Comparison of ENCODE assay signal across 22 cellular contexts in genomic region chr3:188754286-188754685, GRCh38.
DNase-seq lines count a peak whose midpoint lies in the region; ATAC-seq and TF ChIP-seq lines count a peak whose summit lies in the region.
"Had no signal": no experiment of that assay in that cellular context is flagged by ENCODE, and none has a peak within 500 bp of the region (broad histone marks: within the 10 kb centered on the region; RNA-seq: fewer than 3 reads in every experiment).

No MANE protein-coding gene starts in this region.

- ATAC-seq in GM21390 (IDR thresholded peaks at IDR 0.05; ENCODE audit: unreplicated experiment) (peak; percentile 56), HG02885 (IDR thresholded peaks at IDR 0.05; ENCODE audit: poor library complexity, unreplicated experiment) (peak; percentile 63), HG03139 (IDR thresholded peaks at IDR 0.05; ENCODE audit: unreplicated experiment) (no peak)
- ATAC-seq: activated CD8-positive, alpha-beta memory T cell treated with anti-CD3 and anti-CD28 coated beads, Interleukin-2, amount 10 ng/mL, durations not matched to agents 7 days and 5 days; body of pancreas; Right ventricle myocardium inferior had no signal

- H3K4me1 ChIP-seq in MM.1S (ENCODE audit: low read length) (peaks cover 23% of the 10 kb centered on the region), mesenchymal stem cell (ENCODE audit: control insufficient read depth, insufficient read depth, low read depth, low read length) (no peaks in the 10 kb centered on the region)

- no peaks in the 10 kb centered on the region for H3K9me3 ChIP-seq in MM.1S (replicated peaks; ENCODE audit: insufficient read depth, low read length)
- no peaks in the 10 kb centered on the region for H3K9me3 ChIP-seq in mesenchymal stem cell (ENCODE audit: control insufficient read depth, low read length)
- H3K9me3 ChIP-seq: body of pancreas had no signal

- H3K14ac ChIP-seq in mesenchymal stem cell (ENCODE audit: low read length in 2 of 2): no peak overlapping the region

- H4K8ac ChIP-seq in mesenchymal stem cell (ENCODE audit: low read length): no peak overlapping the region

- H3K4me3 ChIP-seq in MM.1S (ENCODE audit: low read length) (no peak overlapping the region), mesenchymal stem cell (ENCODE audit: insufficient read depth in 1 of 2, low read depth in 1 of 2, low read length in 2 of 2) (no peak overlapping the region)
- H3K4me3 ChIP-seq: body of pancreas, smooth muscle cell had no signal

- H2AFZ ChIP-seq in MM.1S (ENCODE audit: low read length): no peak overlapping the region
- no peak overlapping the region for H2AFZ ChIP-seq in mesenchymal stem cell (ENCODE audit: low read depth, low read length)

- no peaks in the 10 kb centered on the region for H4K20me1 ChIP-seq in MM.1S (ENCODE audit: insufficient read depth, low read length)

- TF ChIP-seq CTCF in MM.1S (IDR thresholded peaks at IDR 0.05; ENCODE audit: low read length): no peak

- 95% methylated on average over 5 of the region's 5 CpGs for WGBS in mesenchymal stem cell

- peak overlapping the region; percentile 50; the same call in 1 of the 2 replicates for H3K27ac ChIP-seq in MM.1S (ENCODE audit: low read length)
- no peak overlapping the region for H3K27ac ChIP-seq in mesenchymal stem cell (ENCODE audit: low read length, poor library complexity, severe bottlenecking)
- H3K27ac ChIP-seq: body of pancreas had no signal

- H3K9ac ChIP-seq in MM.1S (ENCODE audit: low read length) (no peak overlapping the region), mesenchymal stem cell (ENCODE audit: low read length) (no peak overlapping the region)

- H3K9me2 ChIP-seq in MM.1S (replicated peaks; ENCODE audit: insufficient read depth, low read length): no peaks in the 10 kb centered on the region

- no peak overlapping the region for H2BK5ac ChIP-seq in mesenchymal stem cell (ENCODE audit: low read depth, low read length, poor library complexity, severe bottlenecking)

- peak; percentile 62 for DNase-seq in MM.1S
- no peak for DNase-seq in ACHN
- no peak for DNase-seq in foreskin melanocyte
- DNase-seq in mesenchymal stem cell: no peak
- DNase-seq: activated CD4-positive, alpha-beta T cell treated with anti-CD3 and anti-CD28 coated beads for 48 hours; activated CD8-positive, alpha-beta memory T cell treated with anti-CD3 and anti-CD28 coated beads, Interleukin-2, amount 10 ng/mL, durations not matched to agents 7 days and 5 days; activated naive CD8-positive, alpha-beta T cell treated with anti-CD3 and anti-CD28 coated beads for 36 hours; body of pancreas; DMS79; H7; Kasumi-1; NCI-H1092 treated with DMSO at 0.1 percent for 48 hours; NCI-H524 treated with DMSO at 0.1 percent for 48 hours; nucleus accumbens; OCI-M1; stimulated activated CD4-positive, alpha-beta T cell treated with anti-CD3 and anti-CD28 coated beads, Interleukin-2, amount 100 ng/mL, for 48 hours; trophoblast cell had no signal

- no peaks in the 10 kb centered on the region for H3K79me2 ChIP-seq in MM.1S (ENCODE audit: low read length)

- H3K4ac ChIP-seq in mesenchymal stem cell (ENCODE audit: low read depth in 1 of 2, low read length in 2 of 2): no peak overlapping the region

- no peak overlapping the region for H2BK15ac ChIP-seq in mesenchymal stem cell (ENCODE audit: low read depth, poor library complexity, severe bottlenecking)

- no peak overlapping the region for H2AK5ac ChIP-seq in mesenchymal stem cell (ENCODE audit: low read length, severe bottlenecking)

- no peak overlapping the region for H4K91ac ChIP-seq in mesenchymal stem cell (ENCODE audit: low read length)

- no peak overlapping the region for H3K23ac ChIP-seq in mesenchymal stem cell (ENCODE audit: low read length in 2 of 2)

- peak overlapping the region; percentile 22; the same call in 1 of the 2 replicates for H3K4me2 ChIP-seq in MM.1S (ENCODE audit: low read depth, low read length)
- H3K4me2 ChIP-seq in mesenchymal stem cell (ENCODE audit: low read length, poor library complexity, severe bottlenecking): no peak overlapping the region
- H3K4me2 ChIP-seq: smooth muscle cell had no signal

- H2BK120ac ChIP-seq in mesenchymal stem cell (ENCODE audit: low read depth, low read length): no peak overlapping the region

- H3F3A ChIP-seq in MM.1S (ENCODE audit: insufficient read depth, low read length): 0 out of 2 replicates have a peak, but pooled peaks cover 8% of the 10 kb centered on the region

- in situ Hi-C loops in ACHN (cut with HindIII; ENCODE audit: low pct_ligation_motif_present, low pct_unique_long_range_greater_than_20kb, low sequenced_read_pairs): no loop called here

- H3K27me3 ChIP-seq in MM.1S (replicated peaks; ENCODE audit: insufficient read depth, low read length) (no peaks in the 10 kb centered on the region), mesenchymal stem cell (ENCODE audit: control insufficient read depth in 1 of 2, insufficient read depth in 1 of 2, low read length in 2 of 2) (no peaks in the 10 kb centered on the region)
- H3K27me3 ChIP-seq: body of pancreas had no signal

- H2BK12ac ChIP-seq in mesenchymal stem cell (ENCODE audit: low read length in 2 of 2): no peak overlapping the region

- H3K18ac ChIP-seq in mesenchymal stem cell (ENCODE audit: low read depth in 1 of 2, low read length in 2 of 2): no peak overlapping the region

- H3K79me1 ChIP-seq in mesenchymal stem cell (replicated peaks; ENCODE audit: low read length, poor library complexity, severe bottlenecking): peaks cover 12% of the 10 kb centered on the region

- no peaks in the 10 kb centered on the region for H3K36me3 ChIP-seq in MM.1S (replicated peaks; ENCODE audit: insufficient read depth, low read length)
- H3K36me3 ChIP-seq in mesenchymal stem cell (ENCODE audit: control insufficient read depth in 1 of 2, insufficient read depth in 2 of 2, low read depth in 1 of 2, low read length in 2 of 2): no peaks in the 10 kb centered on the region
